In genomic region chr16:14308357-14308723, GRCh38 we compare ENCODE assay signal across 13 cellular contexts.
DNase-seq lines count a peak whose midpoint lies in the region; ATAC-seq and TF ChIP-seq lines count a peak whose summit lies in the region.
"Had no signal": no experiment of that assay in that cellular context is flagged by ENCODE, and none has a peak within 500 bp of the region (broad histone marks: within the 10 kb centered on the region; RNA-seq: fewer than 3 reads in every experiment).

No MANE protein-coding gene starts in this region.

- CTCF ChIA-PET in activated naive CD4-positive, alpha-beta T cell treated with anti-CD3 and anti-CD28 coated beads, Interleukin-2, amount 10 ng/mL, durations not matched to agents 7 days and 5 days (lab: Charles Lee) = no interaction called here

- H3K4me3 ChIP-seq in SK-N-MC (peak overlapping the region; percentile 78), gastroesophageal sphincter (peak overlapping the region in 1 of 2 donors; percentile 20), thymus (ENCODE audit: low read length) (no peak overlapping the region)

- no peak for TF ChIP-seq CTCF in gastroesophageal sphincter (IDR thresholded peaks at IDR 0.05)

- H3K36me3 ChIP-seq in SK-N-MC (ENCODE audit: insufficient read depth, low read length) = no peaks in the 10 kb centered on the region
- no peaks in the 10 kb centered on the region for H3K36me3 ChIP-seq in gastroesophageal sphincter
- no peaks in the 10 kb centered on the region for H3K36me3 ChIP-seq in thymus (ENCODE audit: control insufficient read depth, insufficient read depth)

- H3K4me1 ChIP-seq in gastroesophageal sphincter (peaks cover 0 to 94% (median 49%) of the 10 kb centered on the region in 3 donors), thymus (ENCODE audit: control insufficient read depth, insufficient read depth, low read length) (peaks cover 73% of the 10 kb centered on the region)

- no peak overlapping the region for H3K4me3 Mint-ChIP-seq in activated naive CD4-positive, alpha-beta T cell treated with anti-CD3 and anti-CD28 coated beads, Interleukin-2, amount 10 ng/mL, durations not matched to agents 7 days and 5 days

- no peak for TF ChIP-seq EP300 in gastroesophageal sphincter (IDR thresholded peaks at IDR 0.05)

- no peak for DNase-seq in activated naive CD4-positive, alpha-beta T cell treated with anti-CD3 and anti-CD28 coated beads, Interleukin-2, amount 10 ng/mL, durations not matched to agents 7 days and 5 days
- DNase-seq in activated naive CD4-positive, alpha-beta T cell treated with Interleukin-2 at 50 U/mL for 16 hours = no peak
- no peak for DNase-seq in SK-N-MC (ENCODE audit: low read depth, low spot score)
- no peak for DNase-seq in NCI-H1105 (lab: John Stamatoyannopoulos, UW)
- DNase-seq in NCI-H510A (lab: John Stamatoyannopoulos, UW) = no peak
- DNase-seq: 8988T, DMS79 treated with DMSO at 0.1 percent for 48 hours, NCI-H146, NCI-H82 had no signal

- no peaks in the 10 kb centered on the region for H3K9me3 Mint-ChIP-seq in activated naive CD4-positive, alpha-beta T cell treated with anti-CD3 and anti-CD28 coated beads, Interleukin-2, amount 10 ng/mL, durations not matched to agents 7 days and 5 days
- H3K9me3 Mint-ChIP-seq: T-helper 1 cell treated with Interleukin-12 subunit alpha and Interleukin-12 subunit beta and Interleukin-4 antibody, amounts not matched to agents 30 μg/mL and 1 μg/mL, for 36 hours had no signal

- H3K9ac ChIP-seq in SK-N-MC (ENCODE audit: insufficient read length) = no peak overlapping the region

- H3K27me3 ChIP-seq in gastroesophageal sphincter (no peaks in the 10 kb centered on the region), thymus (ENCODE audit: control insufficient read depth, insufficient read depth) (no peaks in the 10 kb centered on the region)

- H3K9me3 ChIP-seq in SK-N-MC (ENCODE audit: low read depth, low read length) = no peaks in the 10 kb centered on the region
- no peaks in the 10 kb centered on the region for H3K9me3 ChIP-seq in gastroesophageal sphincter
- no peaks in the 10 kb centered on the region for H3K9me3 ChIP-seq in thymus (ENCODE audit: control insufficient read depth)

- H3K27ac Mint-ChIP-seq in activated naive CD4-positive, alpha-beta T cell treated with anti-CD3 and anti-CD28 coated beads, Interleukin-2, amount 10 ng/mL, durations not matched to agents 7 days and 5 days = peak overlapping the region; percentile 91

- H3K27me3 Mint-ChIP-seq in activated naive CD4-positive, alpha-beta T cell treated with anti-CD3 and anti-CD28 coated beads, Interleukin-2, amount 10 ng/mL, durations not matched to agents 7 days and 5 days = peaks cover 24% of the 10 kb centered on the region

- no CpG with 5 or more reads among the region's 1 CpG for WGBS in gastroesophageal sphincter (ENCODE audit: low coverage in 1 of 2), 2 donors
- 23% methylated on average over 1 of the region's 1 CpG for WGBS in thymus

- no peak for ATAC-seq in gastroesophageal sphincter
- ATAC-seq in GM21515 (IDR thresholded peaks at IDR 0.05; ENCODE audit: unreplicated experiment) = no peak

- H3K27ac ChIP-seq in SK-N-MC (peak overlapping the region; percentile 92), gastroesophageal sphincter (peak overlapping the region in 3 of 4 donors; percentile 82 to 92 (median 91)), thymus (ENCODE audit: low read depth) (peak overlapping the region; percentile 96)

- TF ChIP-seq POLR2A in gastroesophageal sphincter (IDR thresholded peaks at IDR 0.05) = no peak

- H3K36me3 Mint-ChIP-seq in activated naive CD4-positive, alpha-beta T cell treated with anti-CD3 and anti-CD28 coated beads, Interleukin-2, amount 10 ng/mL, durations not matched to agents 7 days and 5 days = no peaks in the 10 kb centered on the region

- H3K4me1 Mint-ChIP-seq in activated naive CD4-positive, alpha-beta T cell treated with anti-CD3 and anti-CD28 coated beads, Interleukin-2, amount 10 ng/mL, durations not matched to agents 7 days and 5 days = peaks cover 43% of the 10 kb centered on the region
